In the genomic region with DNA sequence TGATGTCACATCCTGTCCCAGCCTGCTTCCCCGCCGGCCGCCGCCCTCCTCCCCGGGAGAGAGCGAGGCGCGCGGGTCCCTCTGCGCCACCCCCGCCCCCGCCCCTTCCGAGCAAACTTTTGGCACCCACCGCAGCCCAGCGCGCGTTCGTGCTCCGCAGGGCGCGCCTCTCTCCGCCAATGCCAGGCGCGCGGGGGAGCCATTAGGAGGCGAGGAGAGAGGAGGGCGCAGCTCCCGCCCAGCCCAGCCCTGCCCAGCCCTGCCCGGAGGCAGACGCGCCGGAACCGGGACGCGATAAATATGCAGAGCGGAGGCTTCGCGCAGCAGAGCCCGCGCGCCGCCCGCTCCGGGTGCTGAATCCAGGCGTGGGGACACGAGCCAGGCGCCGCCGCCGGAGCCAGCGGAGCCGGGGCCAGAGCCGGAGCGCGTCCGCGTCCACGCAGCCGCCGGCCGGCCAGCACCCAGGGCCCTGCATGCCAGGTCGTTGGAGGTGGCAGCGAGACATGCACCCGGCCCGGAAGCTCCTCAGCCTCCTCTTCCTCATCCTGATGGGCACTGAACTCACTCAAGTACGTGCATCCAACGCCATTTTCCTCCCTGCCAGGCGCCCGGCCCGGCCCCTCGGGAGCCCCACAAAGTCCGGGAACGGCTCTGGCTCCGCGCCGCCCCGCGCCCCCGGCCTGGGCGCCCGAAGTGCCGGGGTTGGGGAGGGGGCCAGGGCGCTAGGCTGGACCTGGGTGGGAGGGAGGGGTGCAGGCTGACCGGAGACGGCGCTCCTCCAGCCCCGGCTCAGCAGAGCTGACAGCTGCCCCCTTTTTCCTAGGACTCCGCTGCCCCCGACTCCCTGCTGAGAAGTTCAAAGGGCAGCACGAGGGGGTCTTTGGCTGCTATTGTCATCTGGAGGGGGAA, we compare ENCODE assay signal across 8 cellular contexts. TPM values are rescaled to one million over a fixed set of nuclear protein-coding genes. Genes with fewer than 3 reads are reported as not detected.
DNase-seq lines count a peak whose midpoint lies in the region; ATAC-seq, FAIRE-seq and TF ChIP-seq lines count a peak whose summit lies in the region.

No MANE protein-coding gene starts in this region.

- peaks cover 0 to 6% of the 10 kb centered on the region in 2 experiments; a peak in 1 of 4 replicates for H3K4me1 ChIP-seq in SK-N-SH (ENCODE audit: control insufficient read depth in 1 of 2, insufficient read depth in 2 of 2, low read depth in 1 of 2, low read length in 1 of 2)
- H3K4me1 ChIP-seq in right cardiac atrium (ENCODE audit: control insufficient read depth, insufficient read depth, low read length) = peaks cover 2% of the 10 kb centered on the region
- no peaks in the 10 kb centered on the region for H3K4me1 ChIP-seq in rectal smooth muscle tissue (ENCODE audit: control insufficient read depth, insufficient read depth, low read length)
- no peaks in the 10 kb centered on the region for H3K4me1 ChIP-seq in SJCRH30

- no peak for TF ChIP-seq POLR2A in GM12892 (IDR thresholded peaks at IDR 0.05; ENCODE audit: low read depth, low read length)

- H3F3A ChIP-seq in SK-N-SH (replicated peaks; ENCODE audit: insufficient read depth) = no peaks in the 10 kb centered on the region

- peak overlapping the region; percentile 53 to 62 for H3K4me3 ChIP-seq in SK-N-SH (ENCODE audit: low read depth in 2 of 2, low read length in 1 of 2)
- H3K4me3 ChIP-seq in right cardiac atrium (ENCODE audit: low read length) = peak overlapping the region; percentile 48
- peak overlapping the region; percentile 58 for H3K4me3 ChIP-seq in rectal smooth muscle tissue (ENCODE audit: low read length)
- no peak overlapping the region for H3K4me3 ChIP-seq in SJCRH30

- POLR2A ChIA-PET in SK-N-SH (lab: Yijun Ruan, JAX) = no interaction called here

- H3K27me3 ChIP-seq in SK-N-SH (ENCODE audit: insufficient read depth) (no peaks in the 10 kb centered on the region), right cardiac atrium (ENCODE audit: control insufficient read depth, insufficient read depth) (no peaks in the 10 kb centered on the region), rectal smooth muscle tissue (ENCODE audit: control insufficient read depth, insufficient read depth, low read length) (peaks cover 6% of the 10 kb centered on the region), SJCRH30 (peaks cover 20% of the 10 kb centered on the region)

- no peak overlapping the region for H3K27ac ChIP-seq in SK-N-SH (ENCODE audit: low read depth in 2 of 2, low read length in 1 of 2)
- H3K27ac ChIP-seq in right cardiac atrium (ENCODE audit: low read length) = no peak overlapping the region
- no peak overlapping the region for H3K27ac ChIP-seq in rectal smooth muscle tissue (ENCODE audit: low read depth, low read length)
- no peak overlapping the region for H3K27ac ChIP-seq in SJCRH30

- TF ChIP-seq CTCF in SK-N-SH (IDR thresholded peaks at IDR 0.05) = no peak

- intact Hi-C loops in right cardiac atrium (cut with DNase I) = no loop called here

- peak overlapping the region; percentile 63; the same call in 1 of the 2 replicates for H2AFZ ChIP-seq in SK-N-SH (ENCODE audit: low read depth)

- no peaks in the 10 kb centered on the region for H4K20me1 ChIP-seq in SK-N-SH (ENCODE audit: insufficient read depth)

- 10% methylated on average over 32 of the region's 90 CpGs for WGBS in SK-N-SH (ENCODE audit: low lambda C conversion rate)
- 1% methylated on average over 90 of the region's 90 CpGs for WGBS in right cardiac atrium

- no peak for TF ChIP-seq RAD21 in SK-N-SH (IDR thresholded peaks at IDR 0.05; ENCODE audit: low read length)

- no peaks in the 10 kb centered on the region for H3K9me2 ChIP-seq in SK-N-SH

- TF ChIP-seq EP300 in SK-N-SH (IDR thresholded peaks at IDR 0.05; ENCODE audit: borderline replicate concordance in 1 of 2, low read depth in 1 of 2, low read length in 1 of 2) = no peak

- H3K9ac ChIP-seq in SK-N-SH (no peak overlapping the region; the same call in 1 of the 2 replicates), rectal smooth muscle tissue (ENCODE audit: low read length) (no peak overlapping the region)

- H3K79me2 ChIP-seq in SK-N-SH (ENCODE audit: insufficient read depth) = no peaks in the 10 kb centered on the region

- H3K9me3 ChIP-seq in SK-N-SH (no peaks in the 10 kb centered on the region), right cardiac atrium (ENCODE audit: control insufficient read depth, low read length) (no peaks in the 10 kb centered on the region), SJCRH30 (replicated peaks) (no peaks in the 10 kb centered on the region)

- no peak for FAIRE-seq in GM12892 (lab: Jason Lieb, UNC)

- H3K4me2 ChIP-seq in SK-N-SH = peak overlapping the region; percentile 82

- CTCF ChIA-PET in SK-N-SH (lab: Yijun Ruan, JAX) = interaction anchor here (0.7 to 5.7 kb wide), 7 partner anchors 11 to 1998 kb away, joined by 3 to 39 read pairs (median 8); partner anchors contain the start of gene OLFM1

- DNase-seq in DMS79 treated with DMSO at 0.1 percent for 48 hours (lab: John Stamatoyannopoulos, UW) (peak; percentile 67), SK-N-SH (peak; percentile 91), right cardiac atrium (peak; percentile 77 to 90 (median 87)), GM19238 (ENCODE audit: insufficient read length, low spot score) (no peak), SJCRH30 (no peak), GM12892 (ENCODE audit: insufficient read length) (no peak)

- ATAC-seq in right cardiac atrium (peak; percentile 89 to 92), HG03175 (IDR thresholded peaks at IDR 0.05; ENCODE audit: unreplicated experiment) (no peak)

- H3K36me3 ChIP-seq in SK-N-SH (replicated peaks in 1 of 2; ENCODE audit: control insufficient read depth in 1 of 2, insufficient read depth in 2 of 2, low read length in 1 of 2) = no peaks in the 10 kb centered on the region
- no peaks in the 10 kb centered on the region for H3K36me3 ChIP-seq in rectal smooth muscle tissue (ENCODE audit: control insufficient read depth, insufficient read depth, low read length)
- H3K36me3 ChIP-seq in SJCRH30 = no peaks in the 10 kb centered on the region

TF ChIP-seq in SK-N-SH, 30 proteins besides CTCF, POLR2A, EP300 and RAD21:
- peak; percentile 61; the same call in 1 of the 2 replicates for TF ChIP-seq GABPA (IDR thresholded peaks at IDR 0.05; ENCODE audit: low read depth)
- 0 out of 2 replicates have a peak, but pooled peaks have one; percentile 4 for TF ChIP-seq MXI1 (IDR thresholded peaks at IDR 0.05; ENCODE audit: low read depth, low read length)
- no peak for TF ChIP-seq TAF1 (IDR thresholded peaks at IDR 0.05; ENCODE audit: borderline replicate concordance, low read depth, low read length)
- TF ChIP-seq, protein P1, sequence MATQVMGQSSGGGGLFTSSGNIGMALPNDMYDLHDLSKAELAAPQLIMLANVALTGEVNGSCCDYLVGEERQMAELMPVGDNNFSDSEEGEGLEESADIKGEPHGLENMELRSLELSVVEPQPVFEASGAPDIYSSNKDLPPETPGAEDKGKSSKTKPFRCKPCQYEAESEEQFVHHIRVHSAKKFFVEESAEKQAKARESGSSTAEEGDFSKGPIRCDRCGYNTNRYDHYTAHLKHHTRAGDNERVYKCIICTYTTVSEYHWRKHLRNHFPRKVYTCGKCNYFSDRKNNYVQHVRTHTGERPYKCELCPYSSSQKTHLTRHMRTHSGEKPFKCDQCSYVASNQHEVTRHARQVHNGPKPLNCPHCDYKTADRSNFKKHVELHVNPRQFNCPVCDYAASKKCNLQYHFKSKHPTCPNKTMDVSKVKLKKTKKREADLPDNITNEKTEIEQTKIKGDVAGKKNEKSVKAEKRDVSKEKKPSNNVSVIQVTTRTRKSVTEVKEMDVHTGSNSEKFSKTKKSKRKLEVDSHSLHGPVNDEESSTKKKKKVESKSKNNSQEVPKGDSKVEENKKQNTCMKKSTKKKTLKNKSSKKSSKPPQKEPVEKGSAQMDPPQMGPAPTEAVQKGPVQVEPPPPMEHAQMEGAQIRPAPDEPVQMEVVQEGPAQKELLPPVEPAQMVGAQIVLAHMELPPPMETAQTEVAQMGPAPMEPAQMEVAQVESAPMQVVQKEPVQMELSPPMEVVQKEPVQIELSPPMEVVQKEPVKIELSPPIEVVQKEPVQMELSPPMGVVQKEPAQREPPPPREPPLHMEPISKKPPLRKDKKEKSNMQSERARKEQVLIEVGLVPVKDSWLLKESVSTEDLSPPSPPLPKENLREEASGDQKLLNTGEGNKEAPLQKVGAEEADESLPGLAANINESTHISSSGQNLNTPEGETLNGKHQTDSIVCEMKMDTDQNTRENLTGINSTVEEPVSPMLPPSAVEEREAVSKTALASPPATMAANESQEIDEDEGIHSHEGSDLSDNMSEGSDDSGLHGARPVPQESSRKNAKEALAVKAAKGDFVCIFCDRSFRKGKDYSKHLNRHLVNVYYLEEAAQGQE (IDR thresholded peaks at IDR 0.05; ENCODE audit: low read depth, low read length) = no peak

RNA-seq across cellular contexts. Expression of gene OLFM1, which starts 12.0 kb away (rescaled TPM):
- polyA plus RNA-seq in SK-N-SH (2012; rRNA removed) = 13.3 and 15.9 TPM in 2 replicates
- polyA plus RNA-seq in SK-N-SH (2012; cell fraction: cytosol; rRNA removed) = 16.6 and 17.2 TPM in 2 replicates
- polyA plus RNA-seq in SK-N-SH (2012; cell fraction: nucleus; rRNA removed) = 6.9 and 7.5 TPM in 2 replicates
- 10 to 100 TPM in 2 of 4 donors, 1 to 10 TPM in 2; 8.8 to 19.0 (median 9.5) TPM for total RNA-seq in right cardiac atrium
- polyA plus RNA-seq in right cardiac atrium = 19.1 TPM
- not detected in 2 replicates for total RNA-seq in SJCRH30 (2014; rRNA removed; shearing (Covaris generic))
- not detected for polyA plus RNA-seq in GM12892 (2012; ENCODE audit: missing spikeins)

Comparison
In these comparisons a context has a peak if more than half of its experiments do, and no peak if none do; other contexts are left out.
1. DNase-seq: peak in DMS79 treated with DMSO at 0.1 percent for 48 hours (single experiment), SK-N-SH (single experiment) and right cardiac atrium (3 of 3); none in GM19238 (single experiment), SJCRH30 (0 of 2) and GM12892 (single experiment).